Comparison of ENCODE assay signal across 8 cellular contexts in the genomic region with DNA sequence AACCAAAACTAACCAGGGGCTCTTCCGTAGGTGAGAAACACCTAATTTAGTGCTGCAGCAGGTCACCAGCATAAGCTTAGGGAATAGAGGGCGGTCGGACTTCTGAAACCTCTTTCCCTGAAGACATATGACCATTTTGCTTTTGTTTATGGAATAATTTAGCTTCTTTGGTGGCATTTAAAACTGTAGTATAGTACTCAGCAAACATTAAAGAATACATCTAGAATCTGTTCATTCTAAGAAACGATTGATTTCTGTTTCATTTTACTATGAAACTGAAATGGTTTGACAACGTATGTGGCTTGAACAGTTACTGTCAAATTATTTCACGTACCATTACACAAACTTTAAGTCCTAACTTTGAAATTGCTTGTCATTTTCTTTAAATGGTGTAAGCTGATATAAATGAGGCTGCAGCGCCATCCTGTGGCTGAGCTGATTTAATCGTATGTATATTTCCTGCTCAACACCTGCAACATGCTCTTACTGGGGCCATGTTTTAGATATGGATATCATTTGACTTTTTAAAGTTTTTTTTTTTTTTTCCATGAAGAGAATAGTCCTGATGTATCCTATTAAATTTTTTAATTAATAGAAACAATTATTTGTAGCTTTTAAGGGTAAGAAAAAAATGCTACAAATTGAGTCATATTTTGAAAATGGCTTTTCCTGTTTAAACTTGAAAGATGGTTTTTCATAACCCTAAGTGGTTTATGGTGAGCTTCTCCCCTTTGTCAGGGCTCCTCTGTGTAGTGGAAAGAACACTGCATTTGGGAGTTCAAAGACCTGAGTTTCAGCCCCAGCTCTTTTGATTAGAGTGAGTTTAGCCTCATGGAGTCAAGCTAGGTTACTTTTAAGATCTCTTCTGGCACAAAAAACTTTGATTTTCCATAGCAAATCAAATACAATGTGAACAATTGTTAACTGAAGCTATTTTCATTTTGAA. TPM values are rescaled to one million over a fixed set of nuclear protein-coding genes. Genes with fewer than 3 reads are reported as not detected.
A peak's percentile ranks its signal among the peaks of the same experiment; 100 is the strongest.
DNase-seq lines count a peak whose midpoint lies in the region; ATAC-seq and TF ChIP-seq lines count a peak whose summit lies in the region.

No MANE protein-coding gene starts in this region.

- H3K27ac Mint-ChIP-seq in CD14-positive monocyte (no peak overlapping the region), mesothelial cell of epicardium (no peak overlapping the region)
- peak overlapping the region; percentile 76 for H3K27ac Mint-ChIP-seq in activated CD8-positive, alpha-beta T cell treated with anti-CD3 and anti-CD28 coated beads, Interleukin-2, amount 10 ng/mL, durations not matched to agents 7 days and 5 days

- H3K4me1 Mint-ChIP-seq in CD14-positive monocyte (no peaks in the 10 kb centered on the region), mesothelial cell of epicardium (peaks cover 2% of the 10 kb centered on the region)
- peaks cover 20% of the 10 kb centered on the region for H3K4me1 Mint-ChIP-seq in activated CD8-positive, alpha-beta T cell treated with anti-CD3 and anti-CD28 coated beads, Interleukin-2, amount 10 ng/mL, durations not matched to agents 7 days and 5 days (ENCODE audit: low read depth)

- CTCF ChIA-PET in activated CD8-positive, alpha-beta T cell treated with anti-CD3 and anti-CD28 coated beads, Interleukin-2, amount 10 ng/mL, durations not matched to agents 7 days and 5 days (lab: Charles Lee), result interaction anchor here (0.7 to 4.5 kb wide), 61 partner anchors 10 to 982 kb away, joined by 3 to 85 read pairs (median 4); partner anchors contain the start of genes AMDHD1, CCDC38, CDK17 and CFAP54

- POLR2A ChIA-PET in activated CD8-positive, alpha-beta T cell treated with anti-CD3 and anti-CD28 coated beads, Interleukin-2, amount 10 ng/mL, durations not matched to agents 7 days and 5 days (lab: Charles Lee), result interaction anchor here (0.7 to 3.4 kb wide), 4 partner anchors 32 to 117 kb away, joined by 3 to 36 read pairs (median 5); partner anchors contain the start of gene CDK17

- H3K9me3 Mint-ChIP-seq in CD14-positive monocyte (peaks cover 0 to 1% (median 0%) of the 10 kb centered on the region in 7 donors), mesothelial cell of epicardium (no peaks in the 10 kb centered on the region)
- no peaks in the 10 kb centered on the region for H3K9me3 Mint-ChIP-seq in activated CD8-positive, alpha-beta T cell treated with anti-CD3 and anti-CD28 coated beads, Interleukin-2, amount 10 ng/mL, durations not matched to agents 7 days and 5 days (ENCODE audit: insufficient read depth)

- peaks cover 0 to 1% (median 0%) of the 10 kb centered on the region in 3 donors for H3K27me3 Mint-ChIP-seq in CD14-positive monocyte (ENCODE audit: low read depth in 3 of 3)
- no peaks in the 10 kb centered on the region for H3K27me3 Mint-ChIP-seq in activated CD8-positive, alpha-beta T cell treated with anti-CD3 and anti-CD28 coated beads, Interleukin-2, amount 10 ng/mL, durations not matched to agents 7 days and 5 days (ENCODE audit: low read depth)
- H3K27me3 Mint-ChIP-seq in mesothelial cell of epicardium (ENCODE audit: low read depth), result no peaks in the 10 kb centered on the region

- no peaks in the 10 kb centered on the region for H3K36me3 ChIP-seq in effector memory CD4-positive, alpha-beta T cell (ENCODE audit: control insufficient read depth, insufficient read depth, low read length)

- H3K36me3 Mint-ChIP-seq in CD14-positive monocyte (no peaks in the 10 kb centered on the region), mesothelial cell of epicardium (no peaks in the 10 kb centered on the region)
- H3K36me3 Mint-ChIP-seq in activated CD8-positive, alpha-beta T cell treated with anti-CD3 and anti-CD28 coated beads, Interleukin-2, amount 10 ng/mL, durations not matched to agents 7 days and 5 days (ENCODE audit: low read depth), result no peaks in the 10 kb centered on the region

- TF ChIP-seq CTCF in CD14-positive monocyte (IDR thresholded peaks at IDR 0.05) (peak; percentile 85), mesothelial cell of epicardium (IDR thresholded peaks at IDR 0.05; ENCODE audit: unreplicated experiment) (peak; percentile 67)

- ATAC-seq in HG03378 (IDR thresholded peaks at IDR 0.05; ENCODE audit: unreplicated experiment), result peak; percentile 74
- peak; percentile 85 for ATAC-seq in activated CD8-positive, alpha-beta T cell treated with anti-CD3 and anti-CD28 coated beads, Interleukin-2, amount 10 ng/mL, durations not matched to agents 7 days and 5 days

- no peak overlapping the region for H3K4me3 Mint-ChIP-seq in CD14-positive monocyte
- H3K4me3 Mint-ChIP-seq in activated CD8-positive, alpha-beta T cell treated with anti-CD3 and anti-CD28 coated beads, Interleukin-2, amount 10 ng/mL, durations not matched to agents 7 days and 5 days, result peak overlapping the region; percentile 19
- no peak overlapping the region for H3K4me3 Mint-ChIP-seq in mesothelial cell of epicardium

- no peak overlapping the region for H3K4me3 ChIP-seq in effector memory CD4-positive, alpha-beta T cell (ENCODE audit: insufficient read depth, low read depth, low read length, poor library complexity, severe bottlenecking)

- peaks cover 3% of the 10 kb centered on the region for H3K4me1 ChIP-seq in effector memory CD4-positive, alpha-beta T cell (ENCODE audit: control insufficient read depth, insufficient read depth, low read length, poor library complexity, severe bottlenecking)

- no peaks in the 10 kb centered on the region for H3K9me3 ChIP-seq in effector memory CD4-positive, alpha-beta T cell (ENCODE audit: control insufficient read depth, low read length)

- H3K27me3 ChIP-seq in effector memory CD4-positive, alpha-beta T cell (replicated peaks; ENCODE audit: control insufficient read depth, insufficient read depth, low read length, poor library complexity, severe bottlenecking), result no peaks in the 10 kb centered on the region

- peak; percentile 58 for DNase-seq in CD14-positive monocyte (ENCODE audit: low spot score)
- DNase-seq in GM19238 (ENCODE audit: insufficient read length, low spot score), result peak; percentile 7
- peak; percentile 72 for DNase-seq in NCI-H748 (lab: John Stamatoyannopoulos, UW; ENCODE audit: unreplicated experiment)
- peak; percentile 93 for DNase-seq in activated CD8-positive, alpha-beta T cell treated with anti-CD3 and anti-CD28 coated beads, Interleukin-2, amount 10 ng/mL, durations not matched to agents 7 days and 5 days
- peak; percentile 67 to 76 (median 68) for DNase-seq in effector memory CD4-positive, alpha-beta T cell
- DNase-seq in mesothelial cell of epicardium (ENCODE audit: low spot score in 2 of 2, unreplicated experiment in 2 of 2), result peak; percentile 39 to 72
- peak; percentile 73 for DNase-seq in stimulated activated CD8-positive, alpha-beta memory T cell treated with anti-CD3 and anti-CD28 coated beads, Interleukin-4, amount 100 ng/mL, for 24 hours (ENCODE audit: low read depth)

- no peak overlapping the region for H3K27ac ChIP-seq in effector memory CD4-positive, alpha-beta T cell (ENCODE audit: insufficient read depth, low read length, poor library complexity, severe bottlenecking)

- intact Hi-C loops in CD14-positive monocyte (cut with micrococcal nuclease), result loop anchor here in 1 of 2 donors (2.0 to 10.0 kb wide), 2 partner anchors 302 to 454 kb away; no protein-coding TSS in a partner anchor

RNA-seq across cellular contexts. Expression of gene CFAP54, which starts 27.4 kb away (rescaled TPM):
- polyA plus RNA-seq in CD14-positive monocyte, result not detected
- 1 to 10 TPM in 1 of 2 experiments, under 1 TPM in 1; 0.18 to 1.2 TPM for total RNA-seq in activated CD8-positive, alpha-beta T cell treated with anti-CD3 and anti-CD28 coated beads, Interleukin-2, amount 10 ng/mL, durations not matched to agents 7 days and 5 days
- 0.54 to 0.84 TPM (median 0.80 TPM) in 3 replicates for total RNA-seq in mesothelial cell of epicardium

Comparison
In these comparisons a context has a peak if more than half of its experiments do, and no peak if none do; other contexts are left out.
1. DNase-seq: peak in every context shown above with its lines; median percentile 93 in activated CD8-positive, alpha-beta T cell treated with anti-CD3 and anti-CD28 coated beads, Interleukin-2, amount 10 ng/mL, durations not matched to agents 7 days and 5 days; 73 in stimulated activated CD8-positive, alpha-beta memory T cell treated with anti-CD3 and anti-CD28 coated beads, Interleukin-4, amount 100 ng/mL, for 24 hours; 72 in NCI-H748; 68 in effector memory CD4-positive, alpha-beta T cell; 58 in CD14-positive monocyte; 56 in mesothelial cell of epicardium; 7 in GM19238.